12 cellular contexts compared by ENCODE assay signal in the genomic region with DNA sequence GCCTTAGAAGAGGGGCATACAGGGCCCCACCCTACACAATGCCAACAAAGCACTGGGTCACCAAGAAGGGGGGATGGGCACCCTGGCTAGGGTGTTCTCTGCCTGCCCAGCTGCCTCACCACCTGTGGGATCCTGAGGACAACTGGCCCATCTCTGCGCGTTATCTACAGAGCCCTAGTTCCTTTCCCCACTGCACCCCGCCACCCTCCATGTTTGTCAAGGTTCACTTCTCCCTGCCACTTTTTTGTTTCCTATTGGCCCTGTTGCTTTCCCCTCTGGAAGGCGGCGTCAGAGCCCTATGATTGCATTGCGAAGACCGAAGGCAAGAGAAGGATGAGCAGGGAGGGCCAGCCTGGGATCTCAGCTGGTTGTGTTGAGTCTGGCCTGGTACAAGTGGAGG. TPM values are rescaled to one million over a fixed set of nuclear protein-coding genes. Genes with fewer than 3 reads are reported as not detected.
A peak's percentile ranks its signal among the peaks of the same experiment; 100 is the strongest.
DNase-seq lines count a peak whose midpoint lies in the region; ATAC-seq, FAIRE-seq and TF ChIP-seq lines count a peak whose summit lies in the region.
"Had no signal": no experiment of that assay in that cellular context is flagged by ENCODE, and none has a peak within 500 bp of the region (broad histone marks: within the 10 kb centered on the region; RNA-seq: fewer than 3 reads in every experiment).

No MANE protein-coding gene starts in this region.

- H3K27me3 Mint-ChIP-seq in activated CD4-positive, alpha-beta T cell treated with anti-CD3 and anti-CD28 coated beads, Interleukin-2, amount 10 ng/mL, durations not matched to agents 7 days and 5 days = peaks cover 9% of the 10 kb centered on the region
- no peaks in the 10 kb centered on the region for H3K27me3 Mint-ChIP-seq in activated CD8-positive, alpha-beta T cell treated with anti-CD3 and anti-CD28 coated beads for 36 hours
- H3K27me3 Mint-ChIP-seq: T-helper 17 cell had no signal

- H3K9me3 ChIP-seq in kidney (ENCODE audit: control insufficient read depth in 1 of 2, low read length in 2 of 2) (no peaks in the 10 kb centered on the region), suprapubic skin (no peaks in the 10 kb centered on the region), hepatocyte (ENCODE audit: low read depth) (no peaks in the 10 kb centered on the region)

- H3K9me2 ChIP-seq in hepatocyte (replicated peaks; ENCODE audit: insufficient read depth) = no peaks in the 10 kb centered on the region

- H3K79me2 ChIP-seq in hepatocyte = peaks cover 3% of the 10 kb centered on the region

- WGBS in suprapubic skin = 94% methylated on average over 7 of the region's 7 CpGs
- WGBS in hepatocyte (ENCODE audit: low lambda C conversion rate, missing lambda C conversion rate) = 97% methylated on average over 7 of the region's 7 CpGs

- H3K27ac ChIP-seq in kidney (ENCODE audit: low read depth in 2 of 2, low read length in 2 of 2) (peak overlapping the region in 1 of 2 donors; percentile 44), suprapubic skin (peak overlapping the region; percentile 67), hepatocyte (no peak overlapping the region)

- no peak for DNase-seq in activated CD4-positive, alpha-beta T cell treated with anti-CD3 and anti-CD28 coated beads, Interleukin-2, amount 10 ng/mL, durations not matched to agents 7 days and 5 days
- DNase-seq in activated CD4-positive, alpha-beta T cell treated with anti-CD3 and anti-CD28 coated beads for 1 hour = no peak
- no peak for DNase-seq in activated CD8-positive, alpha-beta T cell treated with anti-CD3 and anti-CD28 coated beads for 36 hours
- DNase-seq in kidney = peak; percentile 53
- DNase-seq in suprapubic skin (ENCODE audit: low spot score in 2 of 2) = no peak
- DNase-seq in hepatocyte (ENCODE audit: low spot score) = no peak
- DNase-seq in A172 (ENCODE audit: low spot score) = no peak
- no peak for DNase-seq in NCI-H1417 (lab: John Stamatoyannopoulos, UW)
- DNase-seq: activated gamma-delta T cell treated with Interleukin-2 at 50 U/mL for 16 hours, NCI-H524 treated with DMSO at 0.1 percent for 48 hours, T-helper 17 cell had no signal

- no peak overlapping the region for H3K4me2 ChIP-seq in hepatocyte

- TF ChIP-seq CTCF in activated CD8-positive, alpha-beta T cell treated with anti-CD3 and anti-CD28 coated beads for 36 hours (IDR thresholded peaks at IDR 0.05) = no peak
- TF ChIP-seq CTCF in kidney (IDR thresholded peaks at IDR 0.05; ENCODE audit: borderline replicate concordance, extremely low read depth, insufficient read depth) (no peak), suprapubic skin (IDR thresholded peaks at IDR 0.05) (no peak), hepatocyte (IDR thresholded peaks at IDR 0.05; ENCODE audit: poor library complexity) (no peak)

- H3K9ac ChIP-seq in kidney (ENCODE audit: low read length in 2 of 2) = peak overlapping the region in 1 of 2 donors; percentile 8

- FAIRE-seq in kidney (lab: Jason Lieb, UNC) = no peak
- FAIRE-seq: endothelial cell of umbilical vein had no signal

- H3K27me3 ChIP-seq in suprapubic skin (no peaks in the 10 kb centered on the region), hepatocyte (no peaks in the 10 kb centered on the region)

- H2AFZ ChIP-seq in hepatocyte = no peak overlapping the region

- peaks cover 14 to 43% of the 10 kb centered on the region in 2 donors for H3K4me1 ChIP-seq in kidney (ENCODE audit: control insufficient read depth in 1 of 2, insufficient read depth in 1 of 2, low read depth in 1 of 2, low read length in 2 of 2)
- peaks cover 77% of the 10 kb centered on the region for H3K4me1 ChIP-seq in suprapubic skin
- H3K4me1 ChIP-seq in hepatocyte (ENCODE audit: insufficient read depth) = no peaks in the 10 kb centered on the region

- CTCF ChIA-PET in activated CD4-positive, alpha-beta T cell treated with anti-CD3 and anti-CD28 coated beads, Interleukin-2, amount 10 ng/mL, durations not matched to agents 7 days and 5 days (lab: Charles Lee) = interaction anchor here (1.0 to 2.7 kb wide), 5 partner anchors 17 to 63 kb away, joined by 3 to 8 read pairs (median 6); partner anchors contain the start of gene RAPGEF3
- CTCF ChIA-PET in activated CD8-positive, alpha-beta T cell treated with anti-CD3 and anti-CD28 coated beads for 36 hours (lab: Charles Lee) = interaction anchor here (0.9 to 19.4 kb wide), 8 partner anchors 16 to 62 kb away, joined by 3 to 685 read pairs (median 12); partner anchors contain the start of gene RAPGEF3

- TF ChIP-seq POLR2A in suprapubic skin (IDR thresholded peaks at IDR 0.05) = no peak

- H3K27ac Mint-ChIP-seq in activated CD4-positive, alpha-beta T cell treated with anti-CD3 and anti-CD28 coated beads, Interleukin-2, amount 10 ng/mL, durations not matched to agents 7 days and 5 days = no peak overlapping the region
- H3K27ac Mint-ChIP-seq in activated CD8-positive, alpha-beta T cell treated with anti-CD3 and anti-CD28 coated beads for 36 hours = no peak overlapping the region

- H3K4me3 Mint-ChIP-seq in activated CD4-positive, alpha-beta T cell treated with anti-CD3 and anti-CD28 coated beads, Interleukin-2, amount 10 ng/mL, durations not matched to agents 7 days and 5 days = peak overlapping the region; percentile 88
- peak overlapping the region; percentile 87 for H3K4me3 Mint-ChIP-seq in activated CD8-positive, alpha-beta T cell treated with anti-CD3 and anti-CD28 coated beads for 36 hours

- H3K9me3 Mint-ChIP-seq in activated CD4-positive, alpha-beta T cell treated with anti-CD3 and anti-CD28 coated beads, Interleukin-2, amount 10 ng/mL, durations not matched to agents 7 days and 5 days = no peaks in the 10 kb centered on the region
- H3K9me3 Mint-ChIP-seq in activated CD8-positive, alpha-beta T cell treated with anti-CD3 and anti-CD28 coated beads for 36 hours = no peaks in the 10 kb centered on the region

- intact Hi-C loops in activated CD8-positive, alpha-beta T cell treated with anti-CD3 and anti-CD28 coated beads for 36 hours (cut with micrococcal nuclease) = loop anchor here (5.0 kb wide), 2 partner anchors 57 to 63 kb away; no protein-coding TSS in a partner anchor
- intact Hi-C loops in kidney (cut with DNase I) = loop anchor here (5.0 kb wide), 1 partner anchor 57 kb away; no protein-coding TSS in a partner anchor

- ATAC-seq in activated CD8-positive, alpha-beta T cell treated with anti-CD3 and anti-CD28 coated beads for 36 hours = no peak
- ATAC-seq: T-helper 17 cell had no signal

- H3K4me1 Mint-ChIP-seq in activated CD4-positive, alpha-beta T cell treated with anti-CD3 and anti-CD28 coated beads, Interleukin-2, amount 10 ng/mL, durations not matched to agents 7 days and 5 days = peaks cover 49% of the 10 kb centered on the region
- peaks cover 23% of the 10 kb centered on the region for H3K4me1 Mint-ChIP-seq in activated CD8-positive, alpha-beta T cell treated with anti-CD3 and anti-CD28 coated beads for 36 hours (ENCODE audit: low read depth)

- H3K36me3 Mint-ChIP-seq in activated CD4-positive, alpha-beta T cell treated with anti-CD3 and anti-CD28 coated beads, Interleukin-2, amount 10 ng/mL, durations not matched to agents 7 days and 5 days (ENCODE audit: low read depth) = no peaks in the 10 kb centered on the region
- H3K36me3 Mint-ChIP-seq in activated CD8-positive, alpha-beta T cell treated with anti-CD3 and anti-CD28 coated beads for 36 hours (ENCODE audit: low read depth) = no peaks in the 10 kb centered on the region

- TF ChIP-seq EP300 in suprapubic skin (IDR thresholded peaks at IDR 0.05) = no peak

- no peak overlapping the region for H3K4me3 ChIP-seq in kidney (ENCODE audit: low read length in 2 of 2)
- H3K4me3 ChIP-seq in suprapubic skin = no peak overlapping the region
- H3K4me3 ChIP-seq in hepatocyte = no peak overlapping the region

- no peaks in the 10 kb centered on the region for H4K20me1 ChIP-seq in hepatocyte (ENCODE audit: insufficient read depth, poor library complexity, severe bottlenecking)

- H3K36me3 ChIP-seq in kidney (ENCODE audit: control insufficient read depth in 1 of 2, insufficient read depth in 2 of 2, low read length in 2 of 2) (no peaks in the 10 kb centered on the region), suprapubic skin (no peaks in the 10 kb centered on the region), hepatocyte (replicated peaks; ENCODE audit: insufficient read depth, low read depth) (no peaks in the 10 kb centered on the region)

- POLR2A ChIA-PET in activated CD4-positive, alpha-beta T cell treated with anti-CD3 and anti-CD28 coated beads, Interleukin-2, amount 10 ng/mL, durations not matched to agents 7 days and 5 days (lab: Charles Lee) = no interaction called here
- POLR2A ChIA-PET in activated CD8-positive, alpha-beta T cell treated with anti-CD3 and anti-CD28 coated beads for 36 hours (lab: Charles Lee) = interaction anchor here (0.6 kb wide), 1 partner anchor 30 kb away, joined by 3 read pairs; no protein-coding TSS in a partner anchor

RNA-seq across cellular contexts. Expression of gene SLC48A1, which starts 1.6 kb away (rescaled TPM):
- total RNA-seq in activated CD4-positive, alpha-beta T cell treated with anti-CD3 and anti-CD28 coated beads, Interleukin-2, amount 10 ng/mL, durations not matched to agents 7 days and 5 days = 1 to 10 TPM; 7.9 to 9.1 TPM
- 10 to 100 TPM in 1 of 2 experiments, 1 to 10 TPM in 1; 8.8 to 10.2 TPM for total RNA-seq in activated CD8-positive, alpha-beta T cell treated with anti-CD3 and anti-CD28 coated beads for 36 hours
- total RNA-seq in kidney (69.9 TPM), suprapubic skin (10 to 100 TPM; 38.2 to 53.6 (median 44.7) TPM), hepatocyte (11.2 and 13.0 TPM in 2 replicates)
- polyA plus RNA-seq in kidney (ENCODE audit: insufficient read depth, low read depth, low replicate concordance) (56.9 TPM), hepatocyte (20.2 and 22.6 TPM in 2 replicates)
- 4.3 and 10.0 TPM in 2 replicates for total RNA-seq in A172 (2014; rRNA removed; shearing (Covaris generic))

RNA-seq across cellular contexts. Expression of gene RAPGEF3, which starts 16.0 kb away (rescaled TPM):
- total RNA-seq in activated CD4-positive, alpha-beta T cell treated with anti-CD3 and anti-CD28 coated beads, Interleukin-2, amount 10 ng/mL, durations not matched to agents 7 days and 5 days = under 1 TPM in 1 of 2 experiments, not detected in 1; 0.15 TPM
- under 1 TPM; 0.56 to 0.58 TPM for total RNA-seq in activated CD8-positive, alpha-beta T cell treated with anti-CD3 and anti-CD28 coated beads for 36 hours
- total RNA-seq in kidney (179 TPM), suprapubic skin (10 to 100 TPM in 3 of 4 donors, 1 to 10 TPM in 1; 9.3 to 48.9 (median 20.0) TPM), hepatocyte (1.0 and 2.6 TPM in 2 replicates)
- polyA plus RNA-seq in kidney (ENCODE audit: insufficient read depth, low read depth, low replicate concordance) (84.3 TPM), hepatocyte (1.6 and 2.1 TPM in 2 replicates)
- 1.3 and 1.4 TPM in 2 replicates for total RNA-seq in A172 (2014; rRNA removed; shearing (Covaris generic))

RNA-seq across cellular contexts. Expression of gene HDAC7, which starts 45.0 kb away (rescaled TPM):
- total RNA-seq in activated CD4-positive, alpha-beta T cell treated with anti-CD3 and anti-CD28 coated beads, Interleukin-2, amount 10 ng/mL, durations not matched to agents 7 days and 5 days = 100 to 1,000 TPM; 218 to 232 TPM
- 100 to 1,000 TPM; 373 to 382 TPM for total RNA-seq in activated CD8-positive, alpha-beta T cell treated with anti-CD3 and anti-CD28 coated beads for 36 hours
- total RNA-seq in kidney (132 TPM), suprapubic skin (100 to 1,000 TPM in 1 of 4 donors, 10 to 100 TPM in 3; 47.9 to 152 (median 76.2) TPM), hepatocyte (17.9 and 19.0 TPM in 2 replicates)
- polyA plus RNA-seq in kidney (ENCODE audit: insufficient read depth, low read depth, low replicate concordance) (35.0 TPM), hepatocyte (41.2 and 45.5 TPM in 2 replicates)
- total RNA-seq in A172 (2014; rRNA removed; shearing (Covaris generic)) = 24.4 and 29.4 TPM in 2 replicates

RNA-seq across cellular contexts. Expression of gene ENDOU, which starts 49.4 kb away (rescaled TPM):
- not detected for total RNA-seq in activated CD4-positive, alpha-beta T cell treated with anti-CD3 and anti-CD28 coated beads, Interleukin-2, amount 10 ng/mL, durations not matched to agents 7 days and 5 days
- total RNA-seq in activated CD8-positive, alpha-beta T cell treated with anti-CD3 and anti-CD28 coated beads for 36 hours = not detected
- total RNA-seq in kidney = 0.91 TPM
- 0.28 TPM for polyA plus RNA-seq in kidney (ENCODE audit: insufficient read depth, low read depth, low replicate concordance)
- total RNA-seq in suprapubic skin = 10 to 100 TPM in 3 of 4 donors, 1 to 10 TPM in 1; 3.5 to 36.1 (median 20.8) TPM
- 0.30 and 1.8 TPM in 2 replicates for total RNA-seq in hepatocyte
- polyA plus RNA-seq in hepatocyte = 1.0 TPM in 1 of 2 replicates, not detected in the other
- total RNA-seq in A172 (2014; rRNA removed; shearing (Covaris generic)) = not detected in 2 replicates
- total RNA-seq: endothelial cell of umbilical vein had no signal
- polyA plus RNA-seq: endothelial cell of umbilical vein had no signal
